In genomic region chr18:63366270-63366990, GRCh38 we compare ENCODE assay signal across 7 cellular contexts. TPM values are rescaled to one million over a fixed set of nuclear protein-coding genes. Genes with fewer than 3 reads are reported as not detected.
DNase-seq lines count a peak whose midpoint lies in the region; ATAC-seq, FAIRE-seq and TF ChIP-seq lines count a peak whose summit lies in the region.

No MANE protein-coding gene starts in this region.

- no peaks in the 10 kb centered on the region for H3K27me3 ChIP-seq in right lobe of liver

- FAIRE-seq in GM12892 (lab: Jason Lieb, UNC): peak; percentile 82

- DNase-seq in GM12892 (ENCODE audit: insufficient read length): peak; percentile 49
- DNase-seq in HFFc6: peak; percentile 68
- DNase-seq in NCI-H1105 (lab: John Stamatoyannopoulos, UW): peak; percentile 14
- DNase-seq in activated CD4-positive, alpha-beta T cell treated with anti-CD3 and anti-CD28 coated beads, Interleukin-2, amount 10 ng/mL, durations not matched to agents 7 days and 5 days: peak; percentile 70
- DNase-seq in right lobe of liver: peak; percentile 70 to 79 (median 79)
- DNase-seq in stimulated activated CD4-positive, alpha-beta T cell treated with anti-CD3 and anti-CD28 coated beads, TNF-alpha, amount 100 ng/mL, for 1 hour (ENCODE audit: low read depth in 3 of 3, low spot score in 1 of 3): peak in 2 of 3 donors; percentile 23 to 53

- H3K27ac Mint-ChIP-seq in HFFc6: peak overlapping the region; percentile 88
- H3K27ac Mint-ChIP-seq in activated CD4-positive, alpha-beta T cell treated with anti-CD3 and anti-CD28 coated beads, Interleukin-2, amount 10 ng/mL, durations not matched to agents 7 days and 5 days: peak overlapping the region; percentile 86
- peak overlapping the region; percentile 82 for H3K27ac Mint-ChIP-seq in dendritic cell treated with granulocyte-macrophage colony-stimulating factor and Interleukin-4, amounts not matched to agents 40 ng/mL and 50 ng/mL, for 4 days

- TF ChIP-seq CTCF in HFFc6 (IDR thresholded peaks at IDR 0.05) (no peak), right lobe of liver (IDR thresholded peaks at IDR 0.05) (no peak)

- H3K4me3 Mint-ChIP-seq in HFFc6: peak overlapping the region; percentile 95
- H3K4me3 Mint-ChIP-seq in activated CD4-positive, alpha-beta T cell treated with anti-CD3 and anti-CD28 coated beads, Interleukin-2, amount 10 ng/mL, durations not matched to agents 7 days and 5 days: peak overlapping the region; percentile 93
- H3K4me3 Mint-ChIP-seq in dendritic cell treated with granulocyte-macrophage colony-stimulating factor and Interleukin-4, amounts not matched to agents 40 ng/mL and 50 ng/mL, for 4 days: peak overlapping the region; percentile 84

- H3K9me3 Mint-ChIP-seq in HFFc6: no peaks in the 10 kb centered on the region
- H3K9me3 Mint-ChIP-seq in activated CD4-positive, alpha-beta T cell treated with anti-CD3 and anti-CD28 coated beads, Interleukin-2, amount 10 ng/mL, durations not matched to agents 7 days and 5 days: peaks cover 12% of the 10 kb centered on the region
- no peaks in the 10 kb centered on the region for H3K9me3 Mint-ChIP-seq in dendritic cell treated with granulocyte-macrophage colony-stimulating factor and Interleukin-4, amounts not matched to agents 40 ng/mL and 50 ng/mL, for 4 days

- H3K36me3 Mint-ChIP-seq in HFFc6 (ENCODE audit: low read depth): peaks cover 19% of the 10 kb centered on the region
- peaks cover 39% of the 10 kb centered on the region for H3K36me3 Mint-ChIP-seq in activated CD4-positive, alpha-beta T cell treated with anti-CD3 and anti-CD28 coated beads, Interleukin-2, amount 10 ng/mL, durations not matched to agents 7 days and 5 days (ENCODE audit: low read depth)
- peaks cover 14% of the 10 kb centered on the region for H3K36me3 Mint-ChIP-seq in dendritic cell treated with granulocyte-macrophage colony-stimulating factor and Interleukin-4, amounts not matched to agents 40 ng/mL and 50 ng/mL, for 4 days (ENCODE audit: low read depth)

- TF ChIP-seq POLR2A in GM12892 (IDR thresholded peaks at IDR 0.05; ENCODE audit: low read depth, low read length) (no peak), right lobe of liver (IDR thresholded peaks at IDR 0.05) (peak; percentile 68)

- H3K4me1 ChIP-seq in right lobe of liver: peaks cover 0 to 18% (median 0%) of the 10 kb centered on the region in 4 donors

- intact Hi-C loops in dendritic cell treated with granulocyte-macrophage colony-stimulating factor and Interleukin-4, amounts not matched to agents 40 ng/mL and 50 ng/mL, for 4 days (cut with micrococcal nuclease): loop anchor here (2.0 kb wide), 1 partner anchor 130 kb away; no protein-coding TSS in a partner anchor
- intact Hi-C loops in right lobe of liver (cut with DNase I): loop anchor here in 1 of 2 donors (10.0 kb wide), 1 partner anchor 58 kb away; the partner anchor contains the start of gene VPS4B

- WGBS in right lobe of liver (ENCODE audit: insufficient coverage, low coverage, low lambda C conversion rate, missing lambda C conversion rate): 0% methylated on average over 10 of the region's 60 CpGs

- no peaks in the 10 kb centered on the region for H3K9me3 ChIP-seq in right lobe of liver

- CTCF ChIA-PET in activated CD4-positive, alpha-beta T cell treated with anti-CD3 and anti-CD28 coated beads, Interleukin-2, amount 10 ng/mL, durations not matched to agents 7 days and 5 days (lab: Charles Lee): interaction anchor here (0.9 to 1.2 kb wide), 5 partner anchors 12 to 73 kb away, joined by 3 to 5 read pairs (median 4); no protein-coding TSS in a partner anchor

- H3K27ac ChIP-seq in right lobe of liver: peak overlapping the region; percentile 89 to 97 (median 94)

- H3K4me1 Mint-ChIP-seq in HFFc6 (ENCODE audit: low read depth): peaks cover 37% of the 10 kb centered on the region
- peaks cover 49% of the 10 kb centered on the region for H3K4me1 Mint-ChIP-seq in activated CD4-positive, alpha-beta T cell treated with anti-CD3 and anti-CD28 coated beads, Interleukin-2, amount 10 ng/mL, durations not matched to agents 7 days and 5 days
- H3K4me1 Mint-ChIP-seq in dendritic cell treated with granulocyte-macrophage colony-stimulating factor and Interleukin-4, amounts not matched to agents 40 ng/mL and 50 ng/mL, for 4 days (ENCODE audit: low read depth): peaks cover 26% of the 10 kb centered on the region

- POLR2A ChIA-PET in activated CD4-positive, alpha-beta T cell treated with anti-CD3 and anti-CD28 coated beads, Interleukin-2, amount 10 ng/mL, durations not matched to agents 7 days and 5 days (lab: Charles Lee): no interaction called here

- peak; percentile 42 to 63 (median 49) for ATAC-seq in right lobe of liver

- H3K4me3 ChIP-seq in right lobe of liver: peak overlapping the region; percentile 85 to 90 (median 90)

- 0 out of 2 replicates have a peak, but pooled peaks cover 1% of the 10 kb centered on the region for H3K27me3 Mint-ChIP-seq in HFFc6 (ENCODE audit: insufficient read depth)
- no peaks in the 10 kb centered on the region for H3K27me3 Mint-ChIP-seq in activated CD4-positive, alpha-beta T cell treated with anti-CD3 and anti-CD28 coated beads, Interleukin-2, amount 10 ng/mL, durations not matched to agents 7 days and 5 days
- H3K27me3 Mint-ChIP-seq in dendritic cell treated with granulocyte-macrophage colony-stimulating factor and Interleukin-4, amounts not matched to agents 40 ng/mL and 50 ng/mL, for 4 days: peaks cover 2% of the 10 kb centered on the region

- H3K36me3 ChIP-seq in right lobe of liver: peaks cover 0 to 10% (median 5%) of the 10 kb centered on the region in 4 donors

RNA-seq across cellular contexts. Expression of gene KDSR, which starts 0.6 kb away (rescaled TPM):
- polyA plus RNA-seq in GM12892 (2012; ENCODE audit: missing spikeins): 17.8 TPM
- total RNA-seq in HFFc6 (2021; fragmentation: NEBNext Ultra II Directional; extraction: Animal tissue kit (Norgen Biotek cat#: 25700)): 10 to 100 TPM; 46.7 to 69.4 (median 57.1) TPM
- total RNA-seq in activated CD4-positive, alpha-beta T cell treated with anti-CD3 and anti-CD28 coated beads, Interleukin-2, amount 10 ng/mL, durations not matched to agents 7 days and 5 days: 10 to 100 TPM; 56.1 to 56.6 TPM
- total RNA-seq in right lobe of liver: 10 to 100 TPM; 32.3 to 67.1 (median 56.1) TPM

RNA-seq across cellular contexts. Expression of gene BCL2, which starts 46.9 kb away (rescaled TPM):
- polyA plus RNA-seq in GM12892 (2012; ENCODE audit: missing spikeins): 47.4 TPM
- 1 to 10 TPM in 2 of 6 experiments, under 1 TPM in 4; 0.17 to 1.1 (median 0.95) TPM for total RNA-seq in HFFc6 (2021; fragmentation: NEBNext Ultra II Directional; extraction: Animal tissue kit (Norgen Biotek cat#: 25700))
- total RNA-seq in activated CD4-positive, alpha-beta T cell treated with anti-CD3 and anti-CD28 coated beads, Interleukin-2, amount 10 ng/mL, durations not matched to agents 7 days and 5 days: 100 to 1,000 TPM; 113 to 119 TPM
- 1 to 10 TPM in 5 of 6 experiments, under 1 TPM in 1; 0.73 to 4.7 (median 2.7) TPM for total RNA-seq in right lobe of liver

RNA-seq across cellular contexts. Expression of gene VPS4B, which starts 55.8 kb away (rescaled TPM):
- polyA plus RNA-seq in GM12892 (2012; ENCODE audit: missing spikeins): 25.5 TPM
- 10 to 100 TPM; 55.5 to 69.3 (median 60.1) TPM for total RNA-seq in HFFc6 (2021; fragmentation: NEBNext Ultra II Directional; extraction: Animal tissue kit (Norgen Biotek cat#: 25700))
- 10 to 100 TPM; 69.9 to 84.7 TPM for total RNA-seq in activated CD4-positive, alpha-beta T cell treated with anti-CD3 and anti-CD28 coated beads, Interleukin-2, amount 10 ng/mL, durations not matched to agents 7 days and 5 days
- total RNA-seq in right lobe of liver: 10 to 100 TPM; 18.3 to 30.4 (median 22.3) TPM

Comparison
In these comparisons a context has a peak if more than half of its experiments do, and no peak if none do; other contexts are left out.
1. Peak in every context shown above with its lines: DNase-seq, ATAC-seq, H3K4me3 ChIP-seq and H3K27ac ChIP-seq.
2. DNase-seq: peak in every context shown above with its lines; median percentile 79 in right lobe of liver; 70 in activated CD4-positive, alpha-beta T cell treated with anti-CD3 and anti-CD28 coated beads, Interleukin-2, amount 10 ng/mL, durations not matched to agents 7 days and 5 days; 68 in HFFc6; 49 in GM12892; 38 in stimulated activated CD4-positive, alpha-beta T cell treated with anti-CD3 and anti-CD28 coated beads, TNF-alpha, amount 100 ng/mL, for 1 hour; 14 in NCI-H1105.
3. RNA of gene BCL2, which starts 46.9 kb away (total RNA-seq): 113 to 119 TPM in activated CD4-positive, alpha-beta T cell treated with anti-CD3 and anti-CD28 coated beads, Interleukin-2, amount 10 ng/mL, durations not matched to agents 7 days and 5 days; 0.73 to 4.7 TPM in right lobe of liver and 0.17 to 1.1 TPM in HFFc6; every median in the first group is over 10 times any median in the second.